Comparison of ENCODE assay signal across 12 cellular contexts in genomic region chr12:124730455-124730932, GRCh38.
DNase-seq lines count a peak whose midpoint lies in the region; ATAC-seq, FAIRE-seq and TF ChIP-seq lines count a peak whose summit lies in the region.
"Had no signal": no experiment of that assay in that cellular context is flagged by ENCODE, and none has a peak within 500 bp of the region (broad histone marks: within the 10 kb centered on the region; RNA-seq: fewer than 3 reads in every experiment).

No MANE protein-coding gene starts in this region.

- no peak for ATAC-seq in K562
- ATAC-seq in GM18511 (IDR thresholded peaks at IDR 0.05; ENCODE audit: unreplicated experiment) = no peak
- ATAC-seq: WTC11 had no signal

- no TSS peak for BruUV-seq in K562 (replicated peaks; lab: Mats Ljungman, UMichigan)

- no peaks in the 10 kb centered on the region for H4K20me1 ChIP-seq in K562 (replicated peaks; ENCODE audit: control insufficient read depth, insufficient read depth, low read length)

- in situ Hi-C loops in K562 (cut with MboI) = no loop called here

- peaks cover 0 to 8% of the 10 kb centered on the region in 2 experiments; a peak in 2 of 5 replicates for H3K27me3 ChIP-seq in K562 (ENCODE audit: control insufficient read depth in 2 of 2, insufficient read depth in 2 of 2, low read length in 2 of 2)
- H3K27me3 ChIP-seq in stomach = no peaks in the 10 kb centered on the region

- H3K4me3 ChIP-seq in K562 (no peak overlapping the region), stomach (no peak overlapping the region)

- POLR2A ChIA-PET in K562 (lab: Yijun Ruan, JAX) = interaction anchor here (0.6 to 0.9 kb wide), 2 partner anchors 10 to 1161 kb away, joined by 3 to 4 read pairs; no protein-coding TSS in a partner anchor

- CTCF ChIA-PET in K562 (lab: Yijun Ruan, JAX; ENCODE audit: low intra/inter-chr PET ratio) = no interaction called here

- no peaks in the 10 kb centered on the region for H3K36me3 ChIP-seq in K562 (ENCODE audit: control insufficient read depth, insufficient read depth, low read length)
- no peaks in the 10 kb centered on the region for H3K36me3 ChIP-seq in stomach

- H3K9me1 ChIP-seq in K562 (ENCODE audit: control insufficient read depth, insufficient read depth, low read length) = no peaks in the 10 kb centered on the region

- H3K4me1 ChIP-seq in K562 (replicated peaks in 1 of 2; ENCODE audit: control insufficient read depth in 2 of 2, insufficient read depth in 2 of 2, low read length in 2 of 2) = peaks cover 9 to 14% of the 10 kb centered on the region in 2 experiments; a peak in 4 of 5 replicates
- H3K4me1 ChIP-seq in stomach = peaks cover 15 to 27% (median 23%) of the 10 kb centered on the region in 4 donors

- FAIRE-seq in K562 (lab: Jason Lieb, UNC) = no peak

- intact Hi-C loops in K562 (cut with micrococcal nuclease) (no loop called here), stomach (cut with DNase I; ENCODE audit: low total_unique reads) (no loop called here)

- 24% methylated on average over 3 of the region's 3 CpGs for WGBS in K562 (ENCODE audit: insufficient coverage, low coverage, missing lambda C conversion rate)
- WGBS in stomach, 5 donors = 18 to 33% (median 22%) methylated on average over 3 of the region's 3 CpGs

- no peak overlapping the region for H3K4me2 ChIP-seq in K562 (ENCODE audit: insufficient read depth, low read length)

- TF ChIP-seq RAD21 in K562 (CRISPR knock-in tag; conservative IDR thresholded peaks at IDR 0.05 in 1 of 2, IDR thresholded peaks at IDR 0.05 in 1 of 2) = no peak

- H3K27ac ChIP-seq in K562 (ENCODE audit: extremely low read depth, low read depth, low read length) (no peak overlapping the region), stomach (peak overlapping the region in 4 of 5 donors; percentile 38 to 65 (median 59))

- TF ChIP-seq CTCF in K562 (IDR thresholded peaks at IDR 0.05 in 2 of 3, conservative IDR thresholded peaks at IDR 0.05 in 1 of 3; ENCODE audit: insufficient read depth in 2 of 3, low read depth in 1 of 3, low read length in 3 of 3) (no peak), stomach (IDR thresholded peaks at IDR 0.05) (no peak)

- peak; percentile 37 for DNase-seq in NCI-H146 treated with DMSO at 0.1 percent for 48 hours (lab: John Stamatoyannopoulos, UW; ENCODE audit: unreplicated experiment)
- DNase-seq in K562 (ENCODE audit: extremely low read depth in 1 of 4, low spot score in 3 of 4) = no peak
- DNase-seq in iris pigment epithelial cell (ENCODE audit: low read depth) = peak; percentile 52
- DNase-seq in stomach = peak; percentile 58
- no peak for DNase-seq in CD1c-positive myeloid dendritic cell (ENCODE audit: extremely low spot score)
- no peak for DNase-seq in DMS153 (lab: John Stamatoyannopoulos, UW)
- no peak for DNase-seq in RPMI8226
- DNase-seq: activated naive CD4-positive, alpha-beta T cell; mesendoderm; NK-92 treated with Interleukin-12 subunit alpha and Interleukin-12 subunit beta, amount 100 ng/mL, for 24 hours had no signal

- no peak overlapping the region for H2AFZ ChIP-seq in K562 (ENCODE audit: low read depth, low read length)

- TF ChIP-seq POLR2A in K562 (conservative IDR thresholded peaks at IDR 0.05) (no peak), stomach (IDR thresholded peaks at IDR 0.05) (no peak)

- no peak for TF ChIP-seq EP300 in K562 (IDR thresholded peaks at IDR 0.05; ENCODE audit: low read length)
- no peak for TF ChIP-seq EP300 in stomach (IDR thresholded peaks at IDR 0.05)

- H3K9me3 ChIP-seq in K562 (replicated peaks; ENCODE audit: control insufficient read depth, insufficient read depth, low read depth, low read length) (no peaks in the 10 kb centered on the region), stomach (no peaks in the 10 kb centered on the region)

- no peaks in the 10 kb centered on the region for H3K79me2 ChIP-seq in K562 (ENCODE audit: control insufficient read depth, insufficient read depth, low read length)

- no peak overlapping the region for H3K9ac ChIP-seq in K562 (ENCODE audit: insufficient read depth in 1 of 2, low read depth in 2 of 2, low read length in 2 of 2)

TF ChIP-seq in K562, 482 proteins besides CTCF, POLR2A, EP300 and RAD21:
- TF ChIP-seq, protein P1, sequence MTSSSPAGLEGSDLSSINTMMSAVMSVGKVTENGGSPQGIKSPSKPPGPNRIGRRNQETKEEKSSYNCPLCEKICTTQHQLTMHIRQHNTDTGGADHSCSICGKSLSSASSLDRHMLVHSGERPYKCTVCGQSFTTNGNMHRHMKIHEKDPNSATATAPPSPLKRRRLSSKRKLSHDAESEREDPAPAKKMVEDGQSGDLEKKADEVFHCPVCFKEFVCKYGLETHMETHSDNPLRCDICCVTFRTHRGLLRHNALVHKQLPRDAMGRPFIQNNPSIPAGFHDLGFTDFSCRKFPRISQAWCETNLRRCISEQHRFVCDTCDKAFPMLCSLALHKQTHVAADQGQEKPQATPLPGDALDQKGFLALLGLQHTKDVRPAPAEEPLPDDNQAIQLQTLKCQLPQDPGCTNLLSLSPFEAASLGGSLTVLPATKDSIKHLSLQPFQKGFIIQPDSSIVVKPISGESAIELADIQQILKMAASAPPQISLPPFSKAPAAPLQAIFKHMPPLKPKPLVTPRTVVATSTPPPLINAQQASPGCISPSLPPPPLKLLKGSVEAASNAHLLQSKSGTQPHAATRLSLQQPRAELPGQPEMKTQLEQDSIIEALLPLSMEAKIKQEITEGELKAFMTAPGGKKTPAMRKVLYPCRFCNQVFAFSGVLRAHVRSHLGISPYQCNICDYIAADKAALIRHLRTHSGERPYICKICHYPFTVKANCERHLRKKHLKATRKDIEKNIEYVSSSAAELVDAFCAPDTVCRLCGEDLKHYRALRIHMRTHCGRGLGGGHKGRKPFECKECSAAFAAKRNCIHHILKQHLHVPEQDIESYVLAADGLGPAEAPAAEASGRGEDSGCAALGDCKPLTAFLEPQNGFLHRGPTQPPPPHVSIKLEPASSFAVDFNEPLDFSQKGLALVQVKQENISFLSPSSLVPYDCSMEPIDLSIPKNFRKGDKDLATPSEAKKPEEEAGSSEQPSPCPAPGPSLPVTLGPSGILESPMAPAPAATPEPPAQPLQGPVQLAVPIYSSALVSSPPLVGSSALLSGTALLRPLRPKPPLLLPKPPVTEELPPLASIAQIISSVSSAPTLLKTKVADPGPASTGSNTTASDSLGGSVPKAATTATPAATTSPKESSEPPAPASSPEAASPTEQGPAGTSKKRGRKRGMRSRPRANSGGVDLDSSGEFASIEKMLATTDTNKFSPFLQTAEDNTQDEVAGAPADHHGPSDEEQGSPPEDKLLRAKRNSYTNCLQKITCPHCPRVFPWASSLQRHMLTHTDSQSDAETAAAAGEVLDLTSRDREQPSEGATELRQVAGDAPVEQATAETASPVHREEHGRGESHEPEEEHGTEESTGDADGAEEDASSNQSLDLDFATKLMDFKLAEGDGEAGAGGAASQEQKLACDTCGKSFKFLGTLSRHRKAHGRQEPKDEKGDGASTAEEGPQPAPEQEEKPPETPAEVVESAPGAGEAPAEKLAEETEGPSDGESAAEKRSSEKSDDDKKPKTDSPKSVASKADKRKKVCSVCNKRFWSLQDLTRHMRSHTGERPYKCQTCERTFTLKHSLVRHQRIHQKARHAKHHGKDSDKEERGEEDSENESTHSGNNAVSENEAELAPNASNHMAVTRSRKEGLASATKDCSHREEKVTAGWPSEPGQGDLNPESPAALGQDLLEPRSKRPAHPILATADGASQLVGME (CRISPR knock-in tag; IDR thresholded peaks at IDR 0.05) = no peak
- TF ChIP-seq, protein P2, sequence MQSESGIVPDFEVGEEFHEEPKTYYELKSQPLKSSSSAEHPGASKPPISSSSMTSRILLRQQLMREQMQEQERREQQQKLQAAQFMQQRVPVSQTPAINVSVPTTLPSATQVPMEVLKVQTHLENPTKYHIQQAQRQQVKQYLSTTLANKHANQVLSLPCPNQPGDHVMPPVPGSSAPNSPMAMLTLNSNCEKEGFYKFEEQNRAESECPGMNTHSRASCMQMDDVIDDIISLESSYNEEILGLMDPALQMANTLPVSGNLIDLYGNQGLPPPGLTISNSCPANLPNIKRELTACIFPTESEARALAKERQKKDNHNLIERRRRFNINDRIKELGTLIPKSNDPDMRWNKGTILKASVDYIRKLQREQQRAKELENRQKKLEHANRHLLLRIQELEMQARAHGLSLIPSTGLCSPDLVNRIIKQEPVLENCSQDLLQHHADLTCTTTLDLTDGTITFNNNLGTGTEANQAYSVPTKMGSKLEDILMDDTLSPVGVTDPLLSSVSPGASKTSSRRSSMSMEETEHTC (IDR thresholded peaks at IDR 0.05) = no peak
- TF ChIP-seq FOS (IDR thresholded peaks at IDR 0.05; ENCODE audit: extremely low read depth, insufficient read length) (no peak), XRCC5 (IDR thresholded peaks at IDR 0.05; ENCODE audit: low read depth, low read length) (no peak), GTF2A2 (tag; IDR thresholded peaks at IDR 0.05) (no peak), ZNF140 (CRISPR knock-in tag; IDR thresholded peaks at IDR 0.05) (no peak), NFIX (CRISPR knock-in tag; IDR thresholded peaks at IDR 0.05; ENCODE audit: low read depth) (0 out of 2 replicates have a peak, but pooled peaks have one; percentile 14), NFIC (IDR thresholded peaks at IDR 0.05) (peak; percentile 84), ZNF740 (CRISPR knock-in tag; IDR thresholded peaks at IDR 0.05) (no peak), ZNF740 (tag; IDR thresholded peaks at IDR 0.05) (no peak)

Comparison
In these comparisons a context has a peak if more than half of its experiments do, and no peak if none do; other contexts are left out.
1. DNase-seq: peak in NCI-H146 treated with DMSO at 0.1 percent for 48 hours (single experiment), iris pigment epithelial cell (single experiment) and stomach (single experiment); none in K562 (0 of 4), CD1c-positive myeloid dendritic cell (single experiment), DMS153 (single experiment) and RPMI8226 (single experiment).